ENCODE assay signal across 20 cellular contexts in the genomic region with DNA sequence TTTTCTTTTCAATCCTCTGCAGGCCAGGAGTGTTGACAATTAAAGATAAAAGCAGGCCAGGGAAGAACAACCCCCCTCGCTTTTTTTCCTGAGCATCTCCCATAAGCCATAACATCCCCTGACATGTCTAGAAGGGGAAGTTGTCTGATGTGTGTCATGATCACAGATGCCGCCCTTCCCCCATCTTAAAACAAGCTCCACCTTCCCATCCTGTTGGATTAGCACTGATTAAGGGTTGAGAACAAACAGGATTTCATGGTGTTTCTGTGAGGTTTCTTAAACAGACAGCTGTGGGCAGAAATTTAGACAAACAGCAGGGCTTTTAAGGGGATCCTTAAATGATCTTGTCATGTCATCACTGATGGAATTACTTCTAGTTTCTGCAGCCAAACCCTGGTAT.
DNase-seq lines count a peak whose midpoint lies in the region; ATAC-seq and TF ChIP-seq lines count a peak whose summit lies in the region.
"Had no signal": no experiment of that assay in that cellular context is flagged by ENCODE, and none has a peak within 500 bp of the region (broad histone marks: within the 10 kb centered on the region; RNA-seq: fewer than 3 reads in every experiment).

No MANE protein-coding gene starts in this region.

- H3K79me2 ChIP-seq in parathyroid adenoma = no peaks in the 10 kb centered on the region
- H3K79me2 ChIP-seq: hepatocyte had no signal

- TF ChIP-seq CTCF in WERI-Rb-1 (IDR thresholded peaks at IDR 0.05; ENCODE audit: low read depth, low read length) (no peak), parathyroid adenoma (IDR thresholded peaks at IDR 0.05) (no peak)

- H3K9ac ChIP-seq in parathyroid adenoma = no peak overlapping the region

- DNase-seq in DMS53 treated with DMSO at 0.1 percent for 48 hours (lab: John Stamatoyannopoulos, UW; ENCODE audit: unreplicated experiment) = peak; percentile 42
- peak; percentile 91 to 95 for DNase-seq in NCI-H524 (lab: John Stamatoyannopoulos, UW)
- DNase-seq in WERI-Rb-1 = peak; percentile 82
- DNase-seq in RPMI8226 = no peak
- DNase-seq in nucleus accumbens (lab: John Stamatoyannopoulos, UW) = no peak
- DNase-seq: activated CD4-positive, alpha-beta T cell treated with anti-CD3 and anti-CD28 coated beads for 1 hour; activated CD8-positive, alpha-beta memory T cell treated with anti-CD3 and anti-CD28 coated beads, Interleukin-2, amount 10 ng/mL, durations not matched to agents 7 days and 5 days; DND-41; effector CD4-positive, alpha-beta T cell; H7; KG1; kidney; NCI-H1105 treated with DMSO at 0.1 percent for 48 hours; pancreas; thyroid gland had no signal

- H3K27ac ChIP-seq in WERI-Rb-1 (peak overlapping the region; percentile 51), parathyroid adenoma (peak overlapping the region; percentile 9)
- H3K27ac ChIP-seq: hepatocyte, HL-60, pancreas, thyroid gland had no signal

- no peak overlapping the region for H2AFZ ChIP-seq in parathyroid adenoma
- H2AFZ ChIP-seq: hepatocyte had no signal

- H3K4me2 ChIP-seq in parathyroid adenoma (ENCODE audit: low read length) = no peak overlapping the region
- H3K4me2 ChIP-seq: hepatocyte had no signal

- H3K36me3 ChIP-seq in WERI-Rb-1 (no peaks in the 10 kb centered on the region), parathyroid adenoma (ENCODE audit: control insufficient read depth, insufficient read depth, low read length) (no peaks in the 10 kb centered on the region)
- H3K36me3 ChIP-seq: pancreas, thyroid gland had no signal

- H3K9me3 ChIP-seq in WERI-Rb-1 (ENCODE audit: severe bottlenecking) (no peaks in the 10 kb centered on the region), parathyroid adenoma (ENCODE audit: control insufficient read depth, low read length) (no peaks in the 10 kb centered on the region)
- H3K9me3 ChIP-seq: pancreas, thyroid gland had no signal

- no peak for ATAC-seq in GM19455 (IDR thresholded peaks at IDR 0.05; ENCODE audit: unreplicated experiment)
- ATAC-seq: activated CD8-positive, alpha-beta memory T cell treated with anti-CD3 and anti-CD28 coated beads, Interleukin-2, amount 10 ng/mL, durations not matched to agents 7 days and 5 days; pancreas; stimulated activated memory B cell treated with anti-CD40 and anti-IgM and Interleukin-4, amounts not matched to agents 10 μg/mL and 1 μg/mL and 100 μg/mL, for 72 hours had no signal

- H3K4me1 ChIP-seq in parathyroid adenoma = no peaks in the 10 kb centered on the region
- H3K4me1 ChIP-seq: pancreas, thyroid gland had no signal

- H3K27me3 ChIP-seq in WERI-Rb-1 (ENCODE audit: insufficient read depth, low read depth, severe bottlenecking) (no peaks in the 10 kb centered on the region), parathyroid adenoma (ENCODE audit: control insufficient read depth, insufficient read depth, low read length) (no peaks in the 10 kb centered on the region)
- H3K27me3 ChIP-seq: hepatocyte, pancreas, thyroid gland had no signal

- H3K4me3 ChIP-seq in WERI-Rb-1 (ENCODE audit: low read depth, low read length) (no peak overlapping the region), parathyroid adenoma (ENCODE audit: low read depth, low read length) (no peak overlapping the region)
- H3K4me3 ChIP-seq: hepatocyte, pancreas, thyroid gland had no signal

Comparison
In these comparisons a context has a peak if more than half of its experiments do, and no peak if none do; other contexts are left out.
1. DNase-seq: peak in DMS53 treated with DMSO at 0.1 percent for 48 hours (single experiment), NCI-H524 (2 of 2) and WERI-Rb-1 (single experiment); none in RPMI8226 (single experiment) and nucleus accumbens (0 of 56).